In genomic region chr15:90307661-90308060, GRCh38 we compare ENCODE assay signal across 32 cellular contexts. TPM values are rescaled to one million over a fixed set of nuclear protein-coding genes. Genes with fewer than 3 reads are reported as not detected.
"Had no signal": no experiment of that assay in that cellular context is flagged by ENCODE, and none has a peak within 500 bp of the region (broad histone marks: within the 10 kb centered on the region; RNA-seq: fewer than 3 reads in every experiment).

No MANE protein-coding gene starts in this region.

- H3K9me3 ChIP-seq: adrenal gland, ascending aorta, esophagus muscularis mucosa, left lung, lower lobe of right lung, neutrophil, ovary, thoracic aorta, uterus had no signal

- H3K4me3 ChIP-seq: adrenal gland, ascending aorta, esophagus muscularis mucosa, left lung, lower lobe of right lung, ovary, skin epidermis, thoracic aorta, uterus had no signal

- H3K27ac Mint-ChIP-seq: progenitor cell of endocrine pancreas; stimulated activated naive CD8-positive, alpha-beta T cell treated with anti-CD3 and anti-CD28 coated beads, Interleukin-15, Interleukin-2, amounts not matched to agents 100 ng/mL and 50 ng/mL, for 24 hours; type B pancreatic cell; WTC11 had no signal

- H3K4me1 ChIP-seq: adrenal gland, ascending aorta, esophagus muscularis mucosa, uterus had no signal

- ATAC-seq: left lung, lower lobe of right lung, sciatic nerve, SK-N-SH treated with all-trans-retinoic acid at 6 μM for 48 hours, T-helper 17 cell, WTC11 had no signal

- H3K27me3 Mint-ChIP-seq: activated naive CD8-positive, alpha-beta T cell treated with anti-CD3 and anti-CD28 coated beads for 36 hours; progenitor cell of endocrine pancreas; stimulated activated naive CD8-positive, alpha-beta T cell treated with anti-CD3 and anti-CD28 coated beads, Interleukin-15, Interleukin-2, amounts not matched to agents 100 ng/mL and 50 ng/mL, for 24 hours; T-helper 17 cell; type B pancreatic cell had no signal

- DNase-seq: activated CD4-positive, alpha-beta T cell treated with anti-CD3 and anti-CD28 coated beads for 1 hour; activated CD4-positive, alpha-beta T cell treated with anti-CD3 and anti-CD28 coated beads, Interleukin-2, amount 50 U/mL, for 4 hours; activated effector memory CD4-positive, alpha-beta T cell treated with Interleukin-2 at 50 U/mL for 16 hours; activated naive CD4-positive, alpha-beta T cell treated with Interleukin-2 at 50 U/mL for 16 hours; activated naive CD8-positive, alpha-beta T cell treated with anti-CD3 and anti-CD28 coated beads for 36 hours; brain microvascular endothelial cell; foreskin melanocyte; left lung; lower lobe of right lung; mesenchymal stem cell; ovary; stimulated activated CD4-positive, alpha-beta T cell treated with anti-CD3 and anti-CD28 coated beads, Interleukin-12 subunit alpha, Interleukin-12 subunit beta, amount 100 ng/mL, for 4 hours; stimulated activated CD4-positive, alpha-beta T cell treated with anti-CD3 and anti-CD28 coated beads, Interleukin-4, amount 100 ng/mL, for 1 hour; T-helper 17 cell; T1000; uterus had no signal

- H3K4me3 Mint-ChIP-seq: nephron, type B pancreatic cell, WTC11 had no signal

- H3K36me3 ChIP-seq: adrenal gland, ascending aorta, brain microvascular endothelial cell, esophagus muscularis mucosa, left lung, lower lobe of right lung, neutrophil, ovary, thoracic aorta, uterus had no signal

- H3K27ac ChIP-seq: adrenal gland, ascending aorta, brain microvascular endothelial cell, esophagus muscularis mucosa, left lung, lower lobe of right lung, neutrophil, ovary, thoracic aorta had no signal

- H3K9me3 Mint-ChIP-seq: activated naive CD8-positive, alpha-beta T cell treated with anti-CD3 and anti-CD28 coated beads for 36 hours; nephron; stimulated activated naive CD8-positive, alpha-beta T cell treated with anti-CD3 and anti-CD28 coated beads, Interleukin-15, Interleukin-2, amounts not matched to agents 100 ng/mL and 50 ng/mL, for 24 hours; type B pancreatic cell; WTC11 had no signal

- H3K27me3 ChIP-seq: adrenal gland, ascending aorta, brain microvascular endothelial cell, esophagus muscularis mucosa, left lung, neutrophil, ovary, uterus had no signal

- H3K36me3 Mint-ChIP-seq: activated naive CD8-positive, alpha-beta T cell treated with anti-CD3 and anti-CD28 coated beads for 36 hours; type B pancreatic cell; WTC11 had no signal

RNA-seq across cellular contexts. Expression of gene TTLL13, which starts 58.3 kb away (rescaled TPM):
- total RNA-seq: ascending aorta, chondrocyte, endothelial cell of umbilical vein, glomerular endothelial cell, lower lobe of right lung, thoracic aorta had no signal
